Comparison of ENCODE assay signal across 23 cellular contexts in the genomic region with DNA sequence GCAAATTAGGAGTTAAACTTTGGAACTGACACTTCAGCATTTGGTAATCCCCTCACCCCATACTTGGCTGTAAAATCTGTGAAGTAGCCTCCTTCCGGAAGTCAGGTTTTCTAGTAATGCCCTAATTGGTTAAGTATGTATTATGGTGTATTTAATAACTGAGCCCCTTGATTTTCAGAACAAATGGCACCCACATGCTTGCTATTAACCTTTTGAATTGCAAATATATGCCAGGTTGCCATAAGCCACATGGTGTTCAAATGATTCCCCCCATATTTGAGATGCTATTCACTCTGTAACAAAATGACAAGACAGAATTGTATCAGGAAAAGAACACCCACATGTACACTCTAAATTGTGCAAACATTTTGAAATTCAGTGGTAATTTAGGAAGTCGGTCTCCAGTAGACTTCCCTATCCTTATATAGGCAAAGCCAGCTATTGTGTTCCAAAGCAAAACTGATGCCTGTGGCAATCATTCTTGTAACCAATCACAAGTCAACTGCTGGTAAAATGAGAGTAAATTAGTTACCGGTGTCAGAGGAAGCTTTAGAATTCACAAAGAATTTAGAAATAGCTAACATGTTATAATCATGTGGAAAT.
"Had no signal": no experiment of that assay in that cellular context is flagged by ENCODE, and none has a peak within 500 bp of the region (broad histone marks: within the 10 kb centered on the region; RNA-seq: fewer than 3 reads in every experiment).

No MANE protein-coding gene starts in this region.

- H3K4me1 ChIP-seq: colonic mucosa, prostate gland, right atrium auricular region, spleen had no signal

- H3K9me3 ChIP-seq: colonic mucosa, neutrophil, ovary, prostate gland, right atrium auricular region, spleen had no signal

- H3K4me3 ChIP-seq: colonic mucosa, dorsolateral prefrontal cortex, ovary, prostate gland, right atrium auricular region, spleen had no signal

- H3K4me1 Mint-ChIP-seq: activated CD4-positive, alpha-beta memory T cell treated with anti-CD3 and anti-CD28 coated beads, Interleukin-2, amount 10 ng/mL, durations not matched to agents 7 days and 5 days; activated CD4-positive, alpha-beta T cell treated with anti-CD3 and anti-CD28 coated beads, Interleukin-2, amount 10 ng/mL, durations not matched to agents 24 days and 14 days; activated naive CD4-positive, alpha-beta T cell treated with anti-CD3 and anti-CD28 coated beads, Interleukin-2, amount 10 ng/mL, durations not matched to agents 7 days and 5 days; natural killer cell had no signal

- DNase-seq: activated CD4-positive, alpha-beta memory T cell treated with anti-CD3 and anti-CD28 coated beads, Interleukin-2, amount 10 ng/mL, durations not matched to agents 7 days and 5 days; activated CD4-positive, alpha-beta T cell treated with anti-CD3 and anti-CD28 coated beads, Interleukin-2, amount 10 ng/mL, durations not matched to agents 24 days and 14 days; activated effector memory CD4-positive, alpha-beta T cell treated with anti-CD3 and anti-CD28 coated beads, Interleukin-2, amount 50 U/mL, for 16 hours; activated naive CD4-positive, alpha-beta T cell treated with anti-CD3 and anti-CD28 coated beads, Interleukin-2, amount 10 ng/mL, durations not matched to agents 7 days and 5 days; activated T-cell treated with anti-CD3 and anti-CD28 coated beads, Interleukin-2, amount 50 U/mL, for 72 hours; amygdala; colonic mucosa; dorsolateral prefrontal cortex; effector memory CD8-positive, alpha-beta T cell; foreskin melanocyte; left ventricle myocardium superior; mammary epithelial cell; midbrain; natural killer cell; ovary; spleen; stimulated activated CD4-positive, alpha-beta T cell treated with anti-CD3 and anti-CD28 coated beads, Interleukin-4, amount 100 ng/mL, for 1 hour; stimulated activated naive CD4-positive, alpha-beta T cell treated with Interleukin-2 at 50 U/mL for 16 hours; T1000 had no signal

- H3K4me3 Mint-ChIP-seq: activated CD4-positive, alpha-beta memory T cell treated with anti-CD3 and anti-CD28 coated beads, Interleukin-2, amount 10 ng/mL, durations not matched to agents 7 days and 5 days; activated CD4-positive, alpha-beta T cell treated with anti-CD3 and anti-CD28 coated beads, Interleukin-2, amount 10 ng/mL, durations not matched to agents 24 days and 14 days; activated naive CD4-positive, alpha-beta T cell treated with anti-CD3 and anti-CD28 coated beads, Interleukin-2, amount 10 ng/mL, durations not matched to agents 7 days and 5 days; activated T-cell treated with anti-CD3 and anti-CD28 coated beads, Interleukin-2, amount 50 U/mL, for 72 hours; effector memory CD8-positive, alpha-beta T cell; natural killer cell had no signal

- H3K36me3 Mint-ChIP-seq: activated naive CD4-positive, alpha-beta T cell treated with anti-CD3 and anti-CD28 coated beads, Interleukin-2, amount 10 ng/mL, durations not matched to agents 7 days and 5 days; natural killer cell had no signal

- ATAC-seq: activated T-cell treated with anti-CD3 and anti-CD28 coated beads, Interleukin-2, amount 50 U/mL, for 72 hours; effector memory CD8-positive, alpha-beta T cell; esophagus mucosa; left ventricle myocardium superior; natural killer cell had no signal

- H3K27ac ChIP-seq: colonic mucosa, neutrophil, ovary, prostate gland, right atrium auricular region had no signal

- H3K9me3 Mint-ChIP-seq: activated CD4-positive, alpha-beta memory T cell treated with anti-CD3 and anti-CD28 coated beads, Interleukin-2, amount 10 ng/mL, durations not matched to agents 7 days and 5 days; activated CD4-positive, alpha-beta T cell treated with anti-CD3 and anti-CD28 coated beads, Interleukin-2, amount 10 ng/mL, durations not matched to agents 24 days and 14 days; activated naive CD4-positive, alpha-beta T cell treated with anti-CD3 and anti-CD28 coated beads, Interleukin-2, amount 10 ng/mL, durations not matched to agents 7 days and 5 days; activated T-cell treated with anti-CD3 and anti-CD28 coated beads, Interleukin-2, amount 50 U/mL, for 72 hours had no signal

- H3K27me3 ChIP-seq: colonic mucosa, dorsolateral prefrontal cortex, neutrophil, ovary, right atrium auricular region, spleen had no signal

- H3K27ac Mint-ChIP-seq: activated CD4-positive, alpha-beta memory T cell treated with anti-CD3 and anti-CD28 coated beads, Interleukin-2, amount 10 ng/mL, durations not matched to agents 7 days and 5 days; activated CD4-positive, alpha-beta T cell treated with anti-CD3 and anti-CD28 coated beads, Interleukin-2, amount 10 ng/mL, durations not matched to agents 24 days and 14 days; activated naive CD4-positive, alpha-beta T cell treated with anti-CD3 and anti-CD28 coated beads, Interleukin-2, amount 10 ng/mL, durations not matched to agents 7 days and 5 days; activated T-cell treated with anti-CD3 and anti-CD28 coated beads, Interleukin-2, amount 50 U/mL, for 72 hours; effector memory CD8-positive, alpha-beta T cell; natural killer cell had no signal

- H3K36me3 ChIP-seq: colonic mucosa, neutrophil, ovary, prostate gland, right atrium auricular region, spleen had no signal

- H3K27me3 Mint-ChIP-seq: activated CD4-positive, alpha-beta memory T cell treated with anti-CD3 and anti-CD28 coated beads, Interleukin-2, amount 10 ng/mL, durations not matched to agents 7 days and 5 days; activated CD4-positive, alpha-beta T cell treated with anti-CD3 and anti-CD28 coated beads, Interleukin-2, amount 10 ng/mL, durations not matched to agents 24 days and 14 days; activated naive CD4-positive, alpha-beta T cell treated with anti-CD3 and anti-CD28 coated beads, Interleukin-2, amount 10 ng/mL, durations not matched to agents 7 days and 5 days had no signal
